Comparison of ENCODE assay signal across 9 cellular contexts in the genomic region with DNA sequence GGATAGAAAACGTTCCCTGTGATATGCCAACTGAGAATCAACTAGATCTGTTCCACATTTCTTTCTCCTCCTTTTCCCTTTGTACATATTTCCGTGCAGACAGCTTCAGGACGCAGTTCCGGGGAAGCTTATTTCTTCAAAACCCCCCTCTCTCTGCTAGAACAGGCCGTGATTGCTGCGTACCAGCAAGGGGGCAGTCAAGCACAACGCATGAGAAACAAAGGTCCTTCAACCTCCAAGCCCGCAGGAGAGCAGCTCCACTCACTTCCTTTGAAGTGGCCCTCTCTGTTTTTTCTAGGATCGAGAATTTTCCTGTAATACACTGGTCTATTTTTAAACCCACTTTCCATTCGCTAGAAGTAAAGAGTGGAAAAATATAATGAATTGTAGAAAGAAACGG.
DNase-seq lines count a peak whose midpoint lies in the region; ATAC-seq and TF ChIP-seq lines count a peak whose summit lies in the region.
"Had no signal": no experiment of that assay in that cellular context is flagged by ENCODE, and none has a peak within 500 bp of the region (broad histone marks: within the 10 kb centered on the region; RNA-seq: fewer than 3 reads in every experiment).

No MANE protein-coding gene starts in this region.

- no peak overlapping the region for H3K4me3 Mint-ChIP-seq in glutamatergic neuron (ENCODE audit: unreplicated experiment)
- H3K4me3 Mint-ChIP-seq in naive thymus-derived CD8-positive, alpha-beta T cell: no peak overlapping the region
- H3K4me3 Mint-ChIP-seq: activated naive CD8-positive, alpha-beta T cell treated with anti-CD3 and anti-CD28 coated beads, Interleukin-2, amount 10 ng/mL, durations not matched to agents 7 days and 5 days had no signal

- no peak overlapping the region for H3K27ac ChIP-seq in RWPE1

- H3K4me1 Mint-ChIP-seq in glutamatergic neuron (ENCODE audit: low read depth, unreplicated experiment): peaks cover 29% of the 10 kb centered on the region
- peaks cover 0 to 4% (median under 1%) of the 10 kb centered on the region in 4 donors for H3K4me1 Mint-ChIP-seq in naive thymus-derived CD8-positive, alpha-beta T cell
- H3K4me1 Mint-ChIP-seq: activated naive CD8-positive, alpha-beta T cell treated with anti-CD3 and anti-CD28 coated beads, Interleukin-2, amount 10 ng/mL, durations not matched to agents 7 days and 5 days had no signal

- no peaks in the 10 kb centered on the region for H3K9me3 Mint-ChIP-seq in glutamatergic neuron (ENCODE audit: unreplicated experiment)
- peaks cover 0 to 8% (median 1%) of the 10 kb centered on the region in 9 donors for H3K9me3 Mint-ChIP-seq in naive thymus-derived CD8-positive, alpha-beta T cell

- peak; percentile 72 for TF ChIP-seq CTCF in HFF-Myc (IDR thresholded peaks at IDR 0.05; ENCODE audit: low read depth, low read length, missing control alignments)
- peak; percentile 18 for TF ChIP-seq CTCF in glutamatergic neuron (IDR thresholded peaks at IDR 0.05; ENCODE audit: partially characterized antibody, unreplicated experiment)
- no peak for TF ChIP-seq CTCF in RWPE1 (conservative IDR thresholded peaks at IDR 0.05; ENCODE audit: low read depth)

- POLR2A ChIA-PET in naive thymus-derived CD8-positive, alpha-beta T cell (lab: Charles Lee): no interaction called here
- POLR2A ChIA-PET in RWPE1 (lab: Yijun Ruan, JAX; ENCODE audit: low non-redundant PET): no interaction called here

- no peak for ATAC-seq in naive thymus-derived CD8-positive, alpha-beta T cell

- no peak overlapping the region for H3K4me3 ChIP-seq in HFF-Myc (replicated peaks; ENCODE audit: low read depth, low read length)

- H3K27me3 Mint-ChIP-seq in glutamatergic neuron (ENCODE audit: unreplicated experiment): peaks cover 2% of the 10 kb centered on the region
- H3K27me3 Mint-ChIP-seq in naive thymus-derived CD8-positive, alpha-beta T cell: peaks cover 0 to 7% (median 6%) of the 10 kb centered on the region in 5 donors
- H3K27me3 Mint-ChIP-seq: activated naive CD8-positive, alpha-beta T cell treated with anti-CD3 and anti-CD28 coated beads, Interleukin-2, amount 10 ng/mL, durations not matched to agents 7 days and 5 days had no signal

- H3K36me3 Mint-ChIP-seq in glutamatergic neuron (ENCODE audit: unreplicated experiment): peaks cover 16% of the 10 kb centered on the region
- H3K36me3 Mint-ChIP-seq in naive thymus-derived CD8-positive, alpha-beta T cell: peaks cover 0 to 2% (median 0%) of the 10 kb centered on the region in 3 donors
- H3K36me3 Mint-ChIP-seq: activated naive CD8-positive, alpha-beta T cell treated with anti-CD3 and anti-CD28 coated beads, Interleukin-2, amount 10 ng/mL, durations not matched to agents 7 days and 5 days had no signal

- peak; percentile 48 for DNase-seq in AG08396 (ENCODE audit: low spot score)
- peak; percentile 24 for DNase-seq in HFF-Myc (ENCODE audit: extremely low read depth, low read depth)
- peak; percentile 25 for DNase-seq in SW480 (ENCODE audit: low spot score)
- DNase-seq in glutamatergic neuron: peak; percentile 60
- peak; percentile 39 for DNase-seq in putamen (ENCODE audit: low spot score)
- no peak for DNase-seq in naive thymus-derived CD8-positive, alpha-beta T cell
- no peak for DNase-seq in activated CD4-positive, alpha-beta T cell treated with anti-CD3 and anti-CD28 coated beads for 48 hours
- DNase-seq in RWPE1 (ENCODE audit: low spot score): no peak
- DNase-seq: activated naive CD8-positive, alpha-beta T cell treated with anti-CD3 and anti-CD28 coated beads, Interleukin-2, amount 10 ng/mL, durations not matched to agents 7 days and 5 days had no signal

- peak overlapping the region; percentile 56 for H3K27ac Mint-ChIP-seq in glutamatergic neuron (ENCODE audit: unreplicated experiment)
- no peak overlapping the region for H3K27ac Mint-ChIP-seq in naive thymus-derived CD8-positive, alpha-beta T cell
- H3K27ac Mint-ChIP-seq: activated naive CD8-positive, alpha-beta T cell treated with anti-CD3 and anti-CD28 coated beads, Interleukin-2, amount 10 ng/mL, durations not matched to agents 7 days and 5 days had no signal

- CTCF ChIA-PET in RWPE1 (lab: Yijun Ruan, JAX): interaction anchor here (0.6 to 1.1 kb wide), 4 partner anchors 161 to 267 kb away, joined by 3 to 4 read pairs (median 3); no protein-coding TSS in a partner anchor

Comparison
In these comparisons a context has a peak if more than half of its experiments do, and no peak if none do; other contexts are left out.
1. DNase-seq: peak in AG08396 (single experiment), HFF-Myc (single experiment), SW480 (single experiment), glutamatergic neuron (single experiment) and putamen (single experiment); none in naive thymus-derived CD8-positive, alpha-beta T cell (0 of 10), activated CD4-positive, alpha-beta T cell treated with anti-CD3 and anti-CD28 coated beads for 48 hours (single experiment) and RWPE1 (single experiment).